Comparison of ENCODE assay signal across 1 cellular context in genomic region chr1:70891444-70891843, GRCh38.
TF ChIP-seq lines count a peak whose summit lies in the region.

No MANE protein-coding gene starts in this region.

TF ChIP-seq in K562, 482 proteins besides CTCF, POLR2A, EP300 and RAD21 (continued from another document):
- TF ChIP-seq MGA (IDR thresholded peaks at IDR 0.05) (no peak), ZBTB12 (CRISPR knock-in tag; IDR thresholded peaks at IDR 0.05) (no peak), RBM39 (optimal IDR thresholded peaks at IDR 0.05; ENCODE audit: low read depth, low read length) (no peak), ZNF609 (CRISPR knock-in tag; IDR thresholded peaks at IDR 0.05; ENCODE audit: borderline replicate concordance) (no peak), CCNT2 (IDR thresholded peaks at IDR 0.05; ENCODE audit: borderline replicate concordance, extremely low read depth, insufficient read length, low read depth, low read length) (no peak), ZFX (CRISPR knock-in tag; IDR thresholded peaks at IDR 0.05) (no peak)
